ENCODE assay signal across 1 cellular context in the genomic region with DNA sequence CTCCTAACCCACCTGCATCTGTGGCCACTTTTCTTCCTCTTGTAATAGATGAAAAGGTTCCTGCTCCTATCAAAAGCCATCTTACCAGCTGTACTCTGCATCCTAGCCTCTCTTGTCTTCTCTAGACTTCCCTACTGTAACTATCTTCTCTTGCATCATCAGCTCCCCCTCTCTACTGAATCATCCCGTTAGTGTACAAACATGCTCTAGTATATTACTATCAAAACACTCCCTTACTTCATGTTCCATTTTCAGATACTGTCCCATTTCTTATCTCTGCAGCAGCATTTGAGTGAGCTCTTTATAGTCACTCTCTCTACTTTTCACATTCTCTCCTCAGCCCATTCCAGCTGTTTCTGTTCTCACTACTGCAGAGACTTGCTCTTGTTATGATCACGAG.
TF ChIP-seq lines count a peak whose summit lies in the region.

No MANE protein-coding gene starts in this region.

TF ChIP-seq in K562, 482 proteins besides CTCF, POLR2A, EP300 and RAD21 (continued from another document and continues in another):
- TF ChIP-seq, protein P1, sequence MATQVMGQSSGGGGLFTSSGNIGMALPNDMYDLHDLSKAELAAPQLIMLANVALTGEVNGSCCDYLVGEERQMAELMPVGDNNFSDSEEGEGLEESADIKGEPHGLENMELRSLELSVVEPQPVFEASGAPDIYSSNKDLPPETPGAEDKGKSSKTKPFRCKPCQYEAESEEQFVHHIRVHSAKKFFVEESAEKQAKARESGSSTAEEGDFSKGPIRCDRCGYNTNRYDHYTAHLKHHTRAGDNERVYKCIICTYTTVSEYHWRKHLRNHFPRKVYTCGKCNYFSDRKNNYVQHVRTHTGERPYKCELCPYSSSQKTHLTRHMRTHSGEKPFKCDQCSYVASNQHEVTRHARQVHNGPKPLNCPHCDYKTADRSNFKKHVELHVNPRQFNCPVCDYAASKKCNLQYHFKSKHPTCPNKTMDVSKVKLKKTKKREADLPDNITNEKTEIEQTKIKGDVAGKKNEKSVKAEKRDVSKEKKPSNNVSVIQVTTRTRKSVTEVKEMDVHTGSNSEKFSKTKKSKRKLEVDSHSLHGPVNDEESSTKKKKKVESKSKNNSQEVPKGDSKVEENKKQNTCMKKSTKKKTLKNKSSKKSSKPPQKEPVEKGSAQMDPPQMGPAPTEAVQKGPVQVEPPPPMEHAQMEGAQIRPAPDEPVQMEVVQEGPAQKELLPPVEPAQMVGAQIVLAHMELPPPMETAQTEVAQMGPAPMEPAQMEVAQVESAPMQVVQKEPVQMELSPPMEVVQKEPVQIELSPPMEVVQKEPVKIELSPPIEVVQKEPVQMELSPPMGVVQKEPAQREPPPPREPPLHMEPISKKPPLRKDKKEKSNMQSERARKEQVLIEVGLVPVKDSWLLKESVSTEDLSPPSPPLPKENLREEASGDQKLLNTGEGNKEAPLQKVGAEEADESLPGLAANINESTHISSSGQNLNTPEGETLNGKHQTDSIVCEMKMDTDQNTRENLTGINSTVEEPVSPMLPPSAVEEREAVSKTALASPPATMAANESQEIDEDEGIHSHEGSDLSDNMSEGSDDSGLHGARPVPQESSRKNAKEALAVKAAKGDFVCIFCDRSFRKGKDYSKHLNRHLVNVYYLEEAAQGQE (CRISPR knock-in tag; IDR thresholded peaks at IDR 0.05; ENCODE audit: low read depth), result no peak
- TF ChIP-seq, protein P2, sequence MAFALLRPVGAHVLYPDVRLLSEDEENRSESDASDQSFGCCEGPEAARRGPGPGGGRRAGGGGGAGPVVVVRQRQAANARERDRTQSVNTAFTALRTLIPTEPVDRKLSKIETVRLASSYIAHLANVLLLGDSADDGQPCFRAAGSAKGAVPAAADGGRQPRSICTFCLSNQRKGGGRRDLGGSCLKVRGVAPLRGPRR (CRISPR knock-in tag; IDR thresholded peaks at IDR 0.05), result no peak
- TF ChIP-seq PHB (CRISPR knock-in tag; IDR thresholded peaks at IDR 0.05) (no peak), NR4A1 (CRISPR knock-in tag; IDR thresholded peaks at IDR 0.05) (no peak), NR4A1 (tag; IDR thresholded peaks at IDR 0.05) (no peak), JUN (IDR thresholded peaks at IDR 0.05; ENCODE audit: borderline replicate concordance, low read depth, low read length) (peak; percentile 81), JUN (CRISPR knock-in tag; IDR thresholded peaks at IDR 0.05; ENCODE audit: borderline replicate concordance) (no peak), NFIC (IDR thresholded peaks at IDR 0.05) (no peak), ZNF143 (CRISPR knock-in tag; IDR thresholded peaks at IDR 0.05) (no peak), NFRKB (IDR thresholded peaks at IDR 0.05; ENCODE audit: low read depth) (no peak), CC2D1A (IDR thresholded peaks at IDR 0.05) (no peak), RBFOX2 (IDR thresholded peaks at IDR 0.05; ENCODE audit: low read depth, low read length) (no peak), RBM14 (IDR thresholded peaks at IDR 0.05; ENCODE audit: borderline replicate concordance, insufficient read depth, low read depth, low read length) (no peak), HDAC1 (IDR thresholded peaks at IDR 0.05) (peak in 1 of 2 experiments; percentile 27; a peak in 1 of 4 replicates), BRF2 (IDR thresholded peaks at IDR 0.05; ENCODE audit: borderline replicate concordance, insufficient read depth, insufficient read length) (no peak), NCOA4 (IDR thresholded peaks at IDR 0.05; ENCODE audit: partially characterized antibody) (no peak), HDAC6 (IDR thresholded peaks at IDR 0.05; ENCODE audit: low read depth, low read length) (no peak), BCL6 (CRISPR knock-in tag; IDR thresholded peaks at IDR 0.05) (no peak), IRF9 (tag; IDR thresholded peaks at IDR 0.05) (peak; percentile 76; the same call in 1 of the 2 replicates), TRIM24 (IDR thresholded peaks at IDR 0.05) (peak; percentile 39 to 57; a peak in 2 of 4 replicates), ZNF121 (CRISPR knock-in tag; conservative IDR thresholded peaks at IDR 0.05) (no peak), DACH1 (IDR thresholded peaks at IDR 0.05; ENCODE audit: partially characterized antibody) (peak; percentile 18), CBFA2T2 (conservative IDR thresholded peaks at IDR 0.05) (peak; percentile 20; the same call in 1 of the 2 replicates), SRSF1 (IDR thresholded peaks at IDR 0.05; ENCODE audit: low read depth, low read length) (no peak), ZNF507 (tag; conservative IDR thresholded peaks at IDR 0.05) (no peak), PREB (CRISPR knock-in tag; IDR thresholded peaks at IDR 0.05) (no peak), RB1 (IDR thresholded peaks at IDR 0.05; ENCODE audit: low read depth) (no peak), ZNF316 (IDR thresholded peaks at IDR 0.05) (peak; percentile 3; the same call in 1 of the 2 replicates), LARP7 (IDR thresholded peaks at IDR 0.05) (0 out of 2 replicates have a peak, but pooled peaks have one; percentile 37), STAT5B (CRISPR knock-in tag; IDR thresholded peaks at IDR 0.05) (no peak), RNF2 (IDR thresholded peaks at IDR 0.05) (no peak), NKRF (IDR thresholded peaks at IDR 0.05; ENCODE audit: borderline replicate concordance) (0 out of 2 replicates have a peak, but pooled peaks have one; percentile 8), ZBTB49 (CRISPR knock-in tag; IDR thresholded peaks at IDR 0.05; ENCODE audit: borderline replicate concordance) (no peak), NCOR1 (IDR thresholded peaks at IDR 0.05) (peak; percentile 36; the same call in 1 of the 2 replicates), ETS2 (tag; IDR thresholded peaks at IDR 0.05; ENCODE audit: borderline replicate concordance, poor library complexity, severe bottlenecking) (no peak), ZEB2 (IDR thresholded peaks at IDR 0.05) (peak; percentile 58; the same call in 1 of the 2 replicates), MCM2 (IDR thresholded peaks at IDR 0.05; ENCODE audit: low read depth) (no peak), MAFF (IDR thresholded peaks at IDR 0.05; ENCODE audit: low read length) (no peak), MYNN (IDR thresholded peaks at IDR 0.05) (no peak), MYNN (CRISPR knock-in tag; IDR thresholded peaks at IDR 0.05) (no peak), HNRNPL (IDR thresholded peaks at IDR 0.05; ENCODE audit: low read depth, low read length) (no peak)
- TF ChIP-seq, protein P3, sequence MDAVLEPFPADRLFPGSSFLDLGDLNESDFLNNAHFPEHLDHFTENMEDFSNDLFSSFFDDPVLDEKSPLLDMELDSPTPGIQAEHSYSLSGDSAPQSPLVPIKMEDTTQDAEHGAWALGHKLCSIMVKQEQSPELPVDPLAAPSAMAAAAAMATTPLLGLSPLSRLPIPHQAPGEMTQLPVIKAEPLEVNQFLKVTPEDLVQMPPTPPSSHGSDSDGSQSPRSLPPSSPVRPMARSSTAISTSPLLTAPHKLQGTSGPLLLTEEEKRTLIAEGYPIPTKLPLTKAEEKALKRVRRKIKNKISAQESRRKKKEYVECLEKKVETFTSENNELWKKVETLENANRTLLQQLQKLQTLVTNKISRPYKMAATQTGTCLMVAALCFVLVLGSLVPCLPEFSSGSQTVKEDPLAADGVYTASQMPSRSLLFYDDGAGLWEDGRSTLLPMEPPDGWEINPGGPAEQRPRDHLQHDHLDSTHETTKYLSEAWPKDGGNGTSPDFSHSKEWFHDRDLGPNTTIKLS (IDR thresholded peaks at IDR 0.05; ENCODE audit: borderline replicate concordance, low read depth), result no peak
- TF ChIP-seq, protein P4, sequence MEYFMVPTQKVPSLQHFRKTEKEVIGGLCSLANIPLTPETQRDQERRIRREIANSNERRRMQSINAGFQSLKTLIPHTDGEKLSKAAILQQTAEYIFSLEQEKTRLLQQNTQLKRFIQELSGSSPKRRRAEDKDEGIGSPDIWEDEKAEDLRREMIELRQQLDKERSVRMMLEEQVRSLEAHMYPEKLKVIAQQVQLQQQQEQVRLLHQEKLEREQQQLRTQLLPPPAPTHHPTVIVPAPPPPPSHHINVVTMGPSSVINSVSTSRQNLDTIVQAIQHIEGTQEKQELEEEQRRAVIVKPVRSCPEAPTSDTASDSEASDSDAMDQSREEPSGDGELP (CRISPR knock-in tag; IDR thresholded peaks at IDR 0.05; ENCODE audit: borderline replicate concordance), result peak; percentile 19; the same call in 1 of the 2 replicates
- TF ChIP-seq, protein P5, sequence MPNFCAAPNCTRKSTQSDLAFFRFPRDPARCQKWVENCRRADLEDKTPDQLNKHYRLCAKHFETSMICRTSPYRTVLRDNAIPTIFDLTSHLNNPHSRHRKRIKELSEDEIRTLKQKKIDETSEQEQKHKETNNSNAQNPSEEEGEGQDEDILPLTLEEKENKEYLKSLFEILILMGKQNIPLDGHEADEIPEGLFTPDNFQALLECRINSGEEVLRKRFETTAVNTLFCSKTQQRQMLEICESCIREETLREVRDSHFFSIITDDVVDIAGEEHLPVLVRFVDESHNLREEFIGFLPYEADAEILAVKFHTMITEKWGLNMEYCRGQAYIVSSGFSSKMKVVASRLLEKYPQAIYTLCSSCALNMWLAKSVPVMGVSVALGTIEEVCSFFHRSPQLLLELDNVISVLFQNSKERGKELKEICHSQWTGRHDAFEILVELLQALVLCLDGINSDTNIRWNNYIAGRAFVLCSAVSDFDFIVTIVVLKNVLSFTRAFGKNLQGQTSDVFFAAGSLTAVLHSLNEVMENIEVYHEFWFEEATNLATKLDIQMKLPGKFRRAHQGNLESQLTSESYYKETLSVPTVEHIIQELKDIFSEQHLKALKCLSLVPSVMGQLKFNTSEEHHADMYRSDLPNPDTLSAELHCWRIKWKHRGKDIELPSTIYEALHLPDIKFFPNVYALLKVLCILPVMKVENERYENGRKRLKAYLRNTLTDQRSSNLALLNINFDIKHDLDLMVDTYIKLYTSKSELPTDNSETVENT (CRISPR knock-in tag; IDR thresholded peaks at IDR 0.05), result no peak
- TF ChIP-seq, protein P6, sequence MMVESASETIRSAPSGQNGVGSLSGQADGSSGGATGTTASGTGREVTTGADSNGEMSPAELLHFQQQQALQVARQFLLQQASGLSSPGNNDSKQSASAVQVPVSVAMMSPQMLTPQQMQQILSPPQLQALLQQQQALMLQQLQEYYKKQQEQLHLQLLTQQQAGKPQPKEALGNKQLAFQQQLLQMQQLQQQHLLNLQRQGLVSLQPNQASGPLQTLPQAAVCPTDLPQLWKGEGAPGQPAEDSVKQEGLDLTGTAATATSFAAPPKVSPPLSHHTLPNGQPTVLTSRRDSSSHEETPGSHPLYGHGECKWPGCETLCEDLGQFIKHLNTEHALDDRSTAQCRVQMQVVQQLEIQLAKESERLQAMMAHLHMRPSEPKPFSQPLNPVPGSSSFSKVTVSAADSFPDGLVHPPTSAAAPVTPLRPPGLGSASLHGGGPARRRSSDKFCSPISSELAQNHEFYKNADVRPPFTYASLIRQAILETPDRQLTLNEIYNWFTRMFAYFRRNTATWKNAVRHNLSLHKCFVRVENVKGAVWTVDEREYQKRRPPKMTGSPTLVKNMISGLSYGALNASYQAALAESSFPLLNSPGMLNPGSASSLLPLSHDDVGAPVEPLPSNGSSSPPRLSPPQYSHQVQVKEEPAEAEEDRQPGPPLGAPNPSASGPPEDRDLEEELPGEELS (CRISPR knock-in tag; IDR thresholded peaks at IDR 0.05; ENCODE audit: borderline replicate concordance), result no peak
